In genomic region chr1:205677152-205677551, GRCh38 we compare ENCODE assay signal across 1 cellular context.
TF ChIP-seq lines count a peak whose summit lies in the region.

No MANE protein-coding gene starts in this region.

TF ChIP-seq in GM23338, 12 proteins besides CTCF, POLR2A, EP300 and RAD21 (continued from another document):
- TF ChIP-seq ZNF462 (CRISPR knock-in tag; IDR thresholded peaks at IDR 0.05) = no peak
TF ChIP-seq in GM23338: peak in this region for 0.
